Comparison of ENCODE assay signal across 9 cellular contexts in the genomic region with DNA sequence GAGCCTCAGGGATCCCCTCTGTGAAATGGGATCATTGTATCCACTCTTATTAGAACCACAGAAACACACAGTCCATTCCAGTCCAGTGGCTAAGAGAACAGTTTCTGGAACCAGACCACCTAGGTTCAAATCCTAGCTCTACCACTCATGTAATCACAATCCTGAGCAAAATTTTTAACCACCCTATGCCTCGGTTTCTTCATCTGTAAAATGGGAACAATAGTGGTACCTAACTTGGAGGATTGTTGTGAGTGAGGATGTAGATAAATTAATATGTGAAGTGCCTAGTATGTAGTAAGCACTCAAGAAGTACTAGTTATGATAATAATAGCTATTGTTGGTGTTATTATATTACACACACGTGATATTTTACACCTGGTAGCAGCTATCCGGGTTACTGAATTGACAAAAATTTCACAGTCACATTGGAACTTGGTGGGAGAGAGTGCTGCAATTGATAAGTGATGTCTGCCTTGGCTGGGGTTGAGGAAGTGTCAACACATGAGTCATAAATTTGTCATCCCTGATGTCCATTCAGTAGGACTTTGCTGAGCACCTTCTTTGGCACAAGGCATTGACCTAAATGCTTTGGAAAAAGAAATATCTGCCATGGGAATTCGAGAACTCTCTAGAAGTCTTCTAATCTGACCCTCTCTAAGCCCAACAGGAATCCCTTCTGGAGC.
DNase-seq lines count a peak whose midpoint lies in the region; ATAC-seq and TF ChIP-seq lines count a peak whose summit lies in the region.
"Had no signal": no experiment of that assay in that cellular context is flagged by ENCODE, and none has a peak within 500 bp of the region (broad histone marks: within the 10 kb centered on the region; RNA-seq: fewer than 3 reads in every experiment).

No MANE protein-coding gene starts in this region.

- H2AFZ ChIP-seq in GM23248 = no peak overlapping the region

- no peaks in the 10 kb centered on the region for H4K20me1 ChIP-seq in GM23248 (ENCODE audit: insufficient read depth)

- H3K9ac ChIP-seq in GM23248 = no peak overlapping the region
- no peak overlapping the region for H3K9ac ChIP-seq in NT2/D1 (ENCODE audit: insufficient read length, low read depth)

- H3K79me2 ChIP-seq in GM23248 (ENCODE audit: insufficient read depth) = no peaks in the 10 kb centered on the region

- intact Hi-C loops in mucosa of descending colon (cut with DNase I, micrococcal nuclease) = no loop called here

- H3K36me3 ChIP-seq in GM23248 (ENCODE audit: low read depth) (no peaks in the 10 kb centered on the region), NT2/D1 (ENCODE audit: insufficient read depth, insufficient read length, low read length) (peaks cover 38% of the 10 kb centered on the region), mucosa of descending colon (ENCODE audit: low read depth) (no peaks in the 10 kb centered on the region)

- no peaks in the 10 kb centered on the region for H3K9me2 ChIP-seq in GM23248 (ENCODE audit: insufficient read depth)

- H3K4me2 ChIP-seq in GM23248 (ENCODE audit: unreplicated experiment) = peak overlapping the region; percentile 73

- H3K27ac ChIP-seq in GM23248 = peak overlapping the region; percentile 69

- H3K4me1 ChIP-seq in GM23248 (ENCODE audit: insufficient read depth) = peaks cover 28% of the 10 kb centered on the region
- peaks cover 31% of the 10 kb centered on the region for H3K4me1 ChIP-seq in NT2/D1 (ENCODE audit: insufficient read depth, insufficient read length)
- no peaks in the 10 kb centered on the region for H3K4me1 ChIP-seq in mucosa of descending colon (ENCODE audit: low read depth)

- no peak for TF ChIP-seq CTCF in mucosa of descending colon (IDR thresholded peaks at IDR 0.05)

- peaks cover 29% of the 10 kb centered on the region for H3F3A ChIP-seq in GM23248 (ENCODE audit: insufficient read depth)

- DNase-seq in GM23248 = peak; percentile 80
- peak; percentile 33 for DNase-seq in NT2/D1 (ENCODE audit: low read depth, low spot score)
- DNase-seq in dermis blood vessel endothelial cell = peak; percentile 80
- peak; percentile 30 for DNase-seq in myocyte (ENCODE audit: low read depth)
- no peak for DNase-seq in NCI-H2107 treated with DMSO at 0.1 percent for 48 hours (lab: John Stamatoyannopoulos, UW; ENCODE audit: unreplicated experiment)
- no peak for DNase-seq in mucosa of descending colon
- DNase-seq: activated CD4-positive, alpha-beta memory T cell treated with anti-CD3 and anti-CD28 coated beads, Interleukin-2, amount 10 ng/mL, durations not matched to agents 7 days and 5 days had no signal

- ATAC-seq in GM19397 (IDR thresholded peaks at IDR 0.05; ENCODE audit: unreplicated experiment) (no peak), HG02885 (IDR thresholded peaks at IDR 0.05; ENCODE audit: poor library complexity, unreplicated experiment) (no peak), mucosa of descending colon (no peak)

- H3K9me3 ChIP-seq in GM23248 (ENCODE audit: low read depth) = no peaks in the 10 kb centered on the region
- no peaks in the 10 kb centered on the region for H3K9me3 ChIP-seq in NT2/D1 (ENCODE audit: insufficient read depth, low read length)
- no peaks in the 10 kb centered on the region for H3K9me3 ChIP-seq in mucosa of descending colon

- 65 to 78% methylated on average over 4 of the region's 4 CpGs for WGBS in GM23248 (ENCODE audit: low coverage in 1 of 2, low lambda C conversion rate in 2 of 2, missing lambda C conversion rate in 2 of 2), 2 experiments

- H3K27me3 ChIP-seq in GM23248 (replicated peaks; ENCODE audit: insufficient read depth) (no peaks in the 10 kb centered on the region), NT2/D1 (ENCODE audit: insufficient read depth, insufficient read length) (no peaks in the 10 kb centered on the region)

- in situ Hi-C loops in GM23248 (cut with MboI) = no loop called here

- H3K4me3 ChIP-seq in GM23248 = no peak overlapping the region
- no peak overlapping the region for H3K4me3 ChIP-seq in NT2/D1 (ENCODE audit: insufficient read length, low read depth)
- no peak overlapping the region for H3K4me3 ChIP-seq in mucosa of descending colon

Comparison
In these comparisons a context has a peak if more than half of its experiments do, and no peak if none do; other contexts are left out.
1. DNase-seq: peak in GM23248 (single experiment), NT2/D1 (single experiment), dermis blood vessel endothelial cell (single experiment) and myocyte (single experiment); none in NCI-H2107 treated with DMSO at 0.1 percent for 48 hours (single experiment) and mucosa of descending colon (0 of 3).